ENCODE assay signal across 1 cellular context in the genomic region with DNA sequence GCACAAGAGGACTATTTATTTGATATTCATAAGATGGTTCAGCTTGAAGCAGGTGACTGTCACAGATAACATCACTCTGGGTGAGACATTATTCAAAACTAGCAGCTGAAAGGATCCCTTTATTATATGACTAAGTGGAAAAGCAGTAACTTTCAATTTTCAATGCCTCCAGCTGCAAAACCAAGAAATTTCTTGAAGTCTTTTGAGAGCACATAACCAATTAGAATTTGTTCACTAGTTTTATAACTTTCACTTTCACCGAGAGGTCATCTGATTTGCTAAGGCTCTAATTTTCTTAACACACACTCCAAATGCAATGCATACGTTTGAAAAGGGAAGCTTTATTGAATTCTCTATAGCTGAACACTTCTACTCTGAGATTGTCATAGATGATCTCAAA.
TF ChIP-seq lines count a peak whose summit lies in the region.

No MANE protein-coding gene starts in this region.

TF ChIP-seq in IMR-90, 13 proteins besides CTCF, POLR2A, EP300 and RAD21:
- TF ChIP-seq FOS (IDR thresholded peaks at IDR 0.05; ENCODE audit: low read depth, low read length) (no peak), NFE2L2 (IDR thresholded peaks at IDR 0.05; ENCODE audit: low read depth, low read length) (no peak), MXI1 (IDR thresholded peaks at IDR 0.05; ENCODE audit: borderline replicate concordance, low read depth, low read length) (no peak), CHD1 (IDR thresholded peaks at IDR 0.05; ENCODE audit: low read depth, low read length) (no peak), RFX5 (IDR thresholded peaks at IDR 0.05; ENCODE audit: low read depth, low read length) (no peak), BHLHE40 (IDR thresholded peaks at IDR 0.05; ENCODE audit: low read depth, low read length) (no peak), CEBPB (IDR thresholded peaks at IDR 0.05; ENCODE audit: low read depth, low read length) (no peak), MAZ (IDR thresholded peaks at IDR 0.05; ENCODE audit: borderline replicate concordance, low read depth, low read length) (no peak), RCOR1 (IDR thresholded peaks at IDR 0.05; ENCODE audit: insufficient replicate concordance, low read length) (no peak), SMC3 (IDR thresholded peaks at IDR 0.05; ENCODE audit: low read depth, low read length) (no peak), MAFK (IDR thresholded peaks at IDR 0.05; ENCODE audit: low read depth, low read length) (no peak)
- TF ChIP-seq, protein P1, sequence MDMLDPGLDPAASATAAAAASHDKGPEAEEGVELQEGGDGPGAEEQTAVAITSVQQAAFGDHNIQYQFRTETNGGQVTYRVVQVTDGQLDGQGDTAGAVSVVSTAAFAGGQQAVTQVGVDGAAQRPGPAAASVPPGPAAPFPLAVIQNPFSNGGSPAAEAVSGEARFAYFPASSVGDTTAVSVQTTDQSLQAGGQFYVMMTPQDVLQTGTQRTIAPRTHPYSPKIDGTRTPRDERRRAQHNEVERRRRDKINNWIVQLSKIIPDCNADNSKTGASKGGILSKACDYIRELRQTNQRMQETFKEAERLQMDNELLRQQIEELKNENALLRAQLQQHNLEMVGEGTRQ (IDR thresholded peaks at IDR 0.05; ENCODE audit: low read depth, low read length), result no peak
- TF ChIP-seq, protein P2, sequence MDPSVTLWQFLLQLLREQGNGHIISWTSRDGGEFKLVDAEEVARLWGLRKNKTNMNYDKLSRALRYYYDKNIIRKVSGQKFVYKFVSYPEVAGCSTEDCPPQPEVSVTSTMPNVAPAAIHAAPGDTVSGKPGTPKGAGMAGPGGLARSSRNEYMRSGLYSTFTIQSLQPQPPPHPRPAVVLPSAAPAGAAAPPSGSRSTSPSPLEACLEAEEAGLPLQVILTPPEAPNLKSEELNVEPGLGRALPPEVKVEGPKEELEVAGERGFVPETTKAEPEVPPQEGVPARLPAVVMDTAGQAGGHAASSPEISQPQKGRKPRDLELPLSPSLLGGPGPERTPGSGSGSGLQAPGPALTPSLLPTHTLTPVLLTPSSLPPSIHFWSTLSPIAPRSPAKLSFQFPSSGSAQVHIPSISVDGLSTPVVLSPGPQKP (IDR thresholded peaks at IDR 0.05; ENCODE audit: borderline replicate concordance, low read depth, low read length), result no peak
